10 cellular contexts compared by ENCODE assay signal in the genomic region with DNA sequence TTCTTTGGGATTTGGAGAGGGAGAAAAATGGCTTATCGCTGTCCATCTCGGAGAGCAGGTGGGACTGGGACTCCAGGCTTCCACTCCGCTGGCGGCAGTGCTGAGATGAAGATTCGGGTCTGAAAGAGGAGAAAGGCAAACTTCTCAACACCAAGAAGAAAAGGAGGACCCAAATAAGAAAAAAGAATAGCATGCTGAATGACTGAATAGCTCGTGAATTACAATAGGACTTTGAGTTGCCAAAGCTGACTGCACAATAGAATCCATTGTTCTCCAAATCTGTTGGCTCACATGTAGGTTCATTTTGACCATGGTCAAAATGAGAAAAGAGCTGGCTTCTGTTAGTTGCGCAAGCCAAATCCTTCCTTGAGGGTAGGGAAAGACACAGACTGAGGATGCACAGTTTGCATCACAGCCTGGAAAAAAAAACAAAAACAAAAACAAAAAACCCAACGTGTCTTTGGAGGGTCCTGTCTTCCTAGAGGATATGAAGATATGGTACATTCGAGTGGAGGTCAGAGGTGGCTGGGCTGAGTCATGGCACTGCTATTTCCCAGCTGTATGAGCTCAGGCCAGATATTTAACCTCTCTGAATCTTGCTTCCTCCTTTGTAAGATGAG. TPM values are rescaled to one million over a fixed set of nuclear protein-coding genes. Genes with fewer than 3 reads are reported as not detected.
DNase-seq lines count a peak whose midpoint lies in the region; ATAC-seq, FAIRE-seq and TF ChIP-seq lines count a peak whose summit lies in the region.
"Had no signal": no experiment of that assay in that cellular context is flagged by ENCODE, and none has a peak within 500 bp of the region (broad histone marks: within the 10 kb centered on the region; RNA-seq: fewer than 3 reads in every experiment).

No MANE protein-coding gene starts in this region.

- peak overlapping the region; percentile 2 for H3K4me2 ChIP-seq in GM23338
- H3K4me2 ChIP-seq in trophoblast cell (ENCODE audit: low read length): peak overlapping the region; percentile 34

- no peak overlapping the region for H3K14ac ChIP-seq in trophoblast cell (ENCODE audit: low read length)

- H3K4me1 ChIP-seq in GM23338 (ENCODE audit: insufficient read depth): peaks cover 18% of the 10 kb centered on the region; the same call in 1 of the 2 replicates
- peaks cover 9 to 13% of the 10 kb centered on the region in 2 experiments for H3K4me1 ChIP-seq in trophoblast cell (ENCODE audit: control insufficient read depth in 1 of 2, insufficient read depth in 2 of 2, low read length in 2 of 2)
- H3K4me1 ChIP-seq in aorta (ENCODE audit: control insufficient read depth in 1 of 2, insufficient read depth in 2 of 2, low read length in 2 of 2): peaks cover 0 to 2% of the 10 kb centered on the region in 2 donors

- peak overlapping the region; percentile 5 for H2BK5ac ChIP-seq in trophoblast cell (ENCODE audit: low read depth, low read length, poor library complexity)

- no peaks in the 10 kb centered on the region for H3F3A ChIP-seq in GM23338 (replicated peaks; ENCODE audit: low read depth)

- H4K8ac ChIP-seq in trophoblast cell (ENCODE audit: low read depth, low read length): no peak overlapping the region

- H3K79me2 ChIP-seq in GM23338 (replicated peaks; ENCODE audit: insufficient read depth) (no peaks in the 10 kb centered on the region), trophoblast cell (ENCODE audit: control insufficient read depth, insufficient read depth, low read length, poor library complexity) (no peaks in the 10 kb centered on the region)

- H3K79me1 ChIP-seq in trophoblast cell (ENCODE audit: low read length): peaks cover 5% of the 10 kb centered on the region

- H4K12ac ChIP-seq in trophoblast cell (ENCODE audit: low read depth, low read length): no peak overlapping the region

- H2BK12ac ChIP-seq in trophoblast cell (ENCODE audit: low read length): peak overlapping the region; percentile 16

- H3K4me3 ChIP-seq in GM23338 (no peak overlapping the region), trophoblast cell (ENCODE audit: low read depth, low read length) (no peak overlapping the region), aorta (ENCODE audit: low read length in 2 of 2) (no peak overlapping the region)

- H4K91ac ChIP-seq in trophoblast cell (ENCODE audit: low read depth, low read length): no peak overlapping the region

- H3K18ac ChIP-seq in trophoblast cell (ENCODE audit: low read length): no peak overlapping the region

- no peak overlapping the region for H2BK120ac ChIP-seq in trophoblast cell (ENCODE audit: insufficient read depth, low read length, poor library complexity)

- intact Hi-C loops in aorta (cut with DNase I): no loop called here

- H3K9me3 Mint-ChIP-seq in GM23338: no peaks in the 10 kb centered on the region
- H3K9me3 Mint-ChIP-seq in activated T-helper 17 cell treated with anti-CD3 and anti-CD28 coated beads, Interleukin-2, amount 50 U/mL, for 72 hours: no peaks in the 10 kb centered on the region
- H3K9me3 Mint-ChIP-seq: stimulated activated naive CD8-positive, alpha-beta T cell treated with anti-CD3 and anti-CD28 coated beads, Interleukin-15, amount 100 ng/mL, for 72 hours had no signal

- DNase-seq in GM23338 (ENCODE audit: low spot score): no peak
- no peak for DNase-seq in frontal cortex (ENCODE audit: low spot score in 2 of 2)
- DNase-seq in trophoblast cell: peak; percentile 49 to 53
- DNase-seq in stimulated activated naive CD4-positive, alpha-beta T cell (lab: John Stamatoyannopoulos, UW): no peak
- no peak for DNase-seq in omental fat pad (ENCODE audit: low spot score)
- no peak for DNase-seq in aorta
- DNase-seq: stimulated activated naive CD8-positive, alpha-beta T cell treated with anti-CD3 and anti-CD28 coated beads, Interleukin-15, amount 100 ng/mL, for 72 hours had no signal

- H3K36me3 Mint-ChIP-seq in GM23338 (ENCODE audit: low read depth): peaks cover 22% of the 10 kb centered on the region; the same call in 2 of the 3 replicates
- H3K36me3 Mint-ChIP-seq in activated T-helper 17 cell treated with anti-CD3 and anti-CD28 coated beads, Interleukin-2, amount 50 U/mL, for 72 hours (ENCODE audit: low read depth): peaks cover 85% of the 10 kb centered on the region

- H4K20me1 ChIP-seq in GM23338 (replicated peaks; ENCODE audit: insufficient read depth): no peaks in the 10 kb centered on the region

- H2AFZ ChIP-seq in GM23338 (no peak overlapping the region), trophoblast cell (ENCODE audit: insufficient read depth, low read length, poor library complexity) (no peak overlapping the region)

- WGBS in trophoblast cell (ENCODE audit: extremely low coverage, insufficient coverage, insufficient read length): no CpG with 5 or more reads among the region's 9 CpGs
- WGBS in aorta, 2 donors: 71 to 76% methylated on average over 9 of the region's 9 CpGs

- H3K4me3 Mint-ChIP-seq in GM23338: no peak overlapping the region; the same call in 2 of the 3 replicates
- H3K4me3 Mint-ChIP-seq in activated T-helper 17 cell treated with anti-CD3 and anti-CD28 coated beads, Interleukin-2, amount 50 U/mL, for 72 hours: no peak overlapping the region
- H3K4me3 Mint-ChIP-seq: stimulated activated naive CD8-positive, alpha-beta T cell treated with anti-CD3 and anti-CD28 coated beads, Interleukin-15, amount 100 ng/mL, for 72 hours had no signal

- no peak for TF ChIP-seq POLR2A in GM18505 (IDR thresholded peaks at IDR 0.05; ENCODE audit: borderline replicate concordance, extremely low read depth, insufficient read depth, insufficient read length)

- H3K9me2 ChIP-seq in GM23338 (ENCODE audit: insufficient read depth): no peaks in the 10 kb centered on the region

- H3K27ac ChIP-seq in GM23338 (ENCODE audit: low read depth) (0 out of 2 replicates have a peak overlapping the region, but pooled peaks have one; percentile 30), trophoblast cell (ENCODE audit: low read depth, low read length) (peak overlapping the region; percentile 24), aorta (ENCODE audit: low read depth in 1 of 2, low read length in 2 of 2) (no peak overlapping the region)

- no peaks in the 10 kb centered on the region for H3K9me3 ChIP-seq in trophoblast cell (ENCODE audit: insufficient read depth, low read depth, low read length)
- no peaks in the 10 kb centered on the region for H3K9me3 ChIP-seq in aorta (ENCODE audit: control insufficient read depth, low read length)

- ATAC-seq in GM23338 (peak; percentile 70), GM18505 (IDR thresholded peaks at IDR 0.05; ENCODE audit: unreplicated experiment) (no peak), omental fat pad (ENCODE audit: low FRiP score) (no peak), aorta (ENCODE audit: low FRiP score) (no peak)
- ATAC-seq in activated T-helper 17 cell treated with anti-CD3 and anti-CD28 coated beads, Interleukin-2, amount 50 U/mL, for 72 hours (replicated peaks): no peak
- ATAC-seq: foreskin keratinocyte; stimulated activated naive CD8-positive, alpha-beta T cell treated with anti-CD3 and anti-CD28 coated beads, Interleukin-15, amount 100 ng/mL, for 72 hours had no signal

- H3K23ac ChIP-seq in trophoblast cell (ENCODE audit: low read length): no peak overlapping the region

- H3K4ac ChIP-seq in trophoblast cell (ENCODE audit: low read depth, low read length): no peak overlapping the region

- H3K27me3 ChIP-seq in GM23338 (ENCODE audit: insufficient read depth): no peaks in the 10 kb centered on the region
- H3K27me3 ChIP-seq in trophoblast cell (ENCODE audit: insufficient read depth, low read length): no peaks in the 10 kb centered on the region
- no peaks in the 10 kb centered on the region for H3K27me3 ChIP-seq in aorta (ENCODE audit: control insufficient read depth in 1 of 2, insufficient read depth in 2 of 2, low read length in 1 of 2)
- H3K27me3 ChIP-seq: foreskin keratinocyte had no signal

- no peak overlapping the region for H2AK5ac ChIP-seq in trophoblast cell (ENCODE audit: low read length)

- H3K4me1 Mint-ChIP-seq in GM23338: peaks cover 18% of the 10 kb centered on the region
- peaks cover 15% of the 10 kb centered on the region for H3K4me1 Mint-ChIP-seq in activated T-helper 17 cell treated with anti-CD3 and anti-CD28 coated beads, Interleukin-2, amount 50 U/mL, for 72 hours

- H3K36me3 ChIP-seq in GM23338 (ENCODE audit: insufficient read depth) (no peaks in the 10 kb centered on the region), trophoblast cell (ENCODE audit: control insufficient read depth in 1 of 2, insufficient read depth in 2 of 2, low read length in 2 of 2) (peaks cover 26 to 44% of the 10 kb centered on the region in 2 experiments), aorta (ENCODE audit: control insufficient read depth in 1 of 2, insufficient read depth in 2 of 2, low read length in 1 of 2) (no peaks in the 10 kb centered on the region)

- peaks cover 6% of the 10 kb centered on the region for H3K27me3 Mint-ChIP-seq in GM23338 (ENCODE audit: insufficient read depth, low read depth, poor library complexity)
- H3K27me3 Mint-ChIP-seq in activated T-helper 17 cell treated with anti-CD3 and anti-CD28 coated beads, Interleukin-2, amount 50 U/mL, for 72 hours: no peaks in the 10 kb centered on the region
- H3K27me3 Mint-ChIP-seq: stimulated activated naive CD8-positive, alpha-beta T cell treated with anti-CD3 and anti-CD28 coated beads, Interleukin-15, amount 100 ng/mL, for 72 hours had no signal

- peak; percentile 24 for FAIRE-seq in frontal cortex (lab: Jason Lieb, UNC)

- peak overlapping the region; percentile 32; the same call in 1 of the 2 replicates for H3K27ac Mint-ChIP-seq in GM23338
- peak overlapping the region; percentile 76 for H3K27ac Mint-ChIP-seq in activated T-helper 17 cell treated with anti-CD3 and anti-CD28 coated beads, Interleukin-2, amount 50 U/mL, for 72 hours
- H3K27ac Mint-ChIP-seq: stimulated activated naive CD8-positive, alpha-beta T cell treated with anti-CD3 and anti-CD28 coated beads, Interleukin-15, amount 100 ng/mL, for 72 hours had no signal

- no peak overlapping the region for H3K9ac ChIP-seq in trophoblast cell (ENCODE audit: low read length)

- TF ChIP-seq CTCF in GM23338 (conservative IDR thresholded peaks at IDR 0.05; ENCODE audit: low read depth in 2 of 2) (no peak), omental fat pad (IDR thresholded peaks at IDR 0.05) (no peak)

TF ChIP-seq in GM23338, 12 proteins besides CTCF, POLR2A, EP300 and RAD21 (continues in another document):
- TF ChIP-seq JUNB (IDR thresholded peaks at IDR 0.05; ENCODE audit: unreplicated experiment): no peak
- TF ChIP-seq STAT1 (IDR thresholded peaks at IDR 0.05; ENCODE audit: unreplicated experiment): no peak

RNA-seq across cellular contexts. Expression of gene LMOD3, which starts 59.3 kb away (rescaled TPM):
- not detected in 2 replicates for total RNA-seq in GM23338 (2014; rRNA removed; shearing (Covaris generic))
- polyA plus RNA-seq in GM23338 (2016; fragmentation: Nextera tagmentation; extraction: Ambion mirVana): 0.06 TPM in 1 of 2 replicates, not detected in the other
- not detected for total RNA-seq in activated T-helper 17 cell treated with anti-CD3 and anti-CD28 coated beads, Interleukin-2, amount 50 U/mL, for 72 hours
- 0.41 TPM for total RNA-seq in frontal cortex
- polyA plus RNA-seq in trophoblast cell (2013): 0.01 TPM in 1 of 2 replicates, not detected in the other
- not detected for total RNA-seq in omental fat pad
- under 1 TPM in 1 of 2 donors, not detected in 1; 0.12 TPM for total RNA-seq in aorta
- polyA plus RNA-seq in aorta: not detected
- total RNA-seq: foreskin keratinocyte had no signal
- polyA plus RNA-seq: foreskin keratinocyte had no signal

Comparison
In these comparisons a context has a peak if more than half of its experiments do, and no peak if none do; other contexts are left out.
1. DNase-seq: peak in trophoblast cell (2 of 2); none in GM23338 (single experiment), frontal cortex (0 of 2), stimulated activated naive CD4-positive, alpha-beta T cell (0 of 6), omental fat pad (single experiment) and aorta (0 of 2).
2. H3K27ac ChIP-seq: peak in GM23338 (single experiment) and trophoblast cell (single experiment); none in aorta (0 of 2).